Comparison of ENCODE assay signal across 16 cellular contexts in the genomic region with DNA sequence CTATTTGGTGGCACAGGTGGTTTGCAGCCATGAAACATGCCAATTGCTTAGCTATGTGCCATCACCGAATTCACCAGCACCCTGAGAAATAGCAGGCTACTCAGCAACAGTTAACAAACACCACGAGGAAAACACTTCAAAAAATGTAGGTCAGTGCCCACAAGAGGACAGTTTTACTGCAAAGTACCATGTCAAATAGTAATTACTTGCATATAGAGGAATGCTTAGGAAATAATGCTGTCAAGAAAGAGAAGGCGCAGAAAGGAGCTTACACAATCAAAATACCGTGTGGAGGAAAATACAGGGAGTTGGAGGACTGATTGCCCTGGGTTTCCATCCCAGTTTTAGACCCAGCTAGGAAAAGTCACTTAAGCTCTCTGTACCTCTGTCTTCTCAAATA. TPM values are rescaled to one million over a fixed set of nuclear protein-coding genes. Genes with fewer than 3 reads are reported as not detected.
A peak's percentile ranks its signal among the peaks of the same experiment; 100 is the strongest.
DNase-seq lines count a peak whose midpoint lies in the region; ATAC-seq, FAIRE-seq and TF ChIP-seq lines count a peak whose summit lies in the region.
"Had no signal": no experiment of that assay in that cellular context is flagged by ENCODE, and none has a peak within 500 bp of the region (broad histone marks: within the 10 kb centered on the region; RNA-seq: fewer than 3 reads in every experiment).

No MANE protein-coding gene starts in this region.

- H3K27me3 Mint-ChIP-seq in activated naive CD4-positive, alpha-beta T cell treated with anti-CD3 and anti-CD28 coated beads, Interleukin-2, amount 10 ng/mL, durations not matched to agents 7 days and 5 days, result no peaks in the 10 kb centered on the region

- CTCF ChIA-PET in activated naive CD4-positive, alpha-beta T cell treated with anti-CD3 and anti-CD28 coated beads, Interleukin-2, amount 10 ng/mL, durations not matched to agents 7 days and 5 days (lab: Charles Lee), result interaction anchor here (0.6 to 5.0 kb wide), 8 partner anchors 13 to 87 kb away, joined by 3 to 23 read pairs (median 4); no protein-coding TSS in a partner anchor

- H3K4me3 Mint-ChIP-seq in activated naive CD4-positive, alpha-beta T cell treated with anti-CD3 and anti-CD28 coated beads, Interleukin-2, amount 10 ng/mL, durations not matched to agents 7 days and 5 days, result no peak overlapping the region

- peaks cover 78% of the 10 kb centered on the region for H3K4me1 Mint-ChIP-seq in activated naive CD4-positive, alpha-beta T cell treated with anti-CD3 and anti-CD28 coated beads, Interleukin-2, amount 10 ng/mL, durations not matched to agents 7 days and 5 days

- no peaks in the 10 kb centered on the region for H3K36me3 ChIP-seq in RWPE2 (ENCODE audit: low read depth)
- no peaks in the 10 kb centered on the region for H3K36me3 ChIP-seq in thoracic aorta
- H3K36me3 ChIP-seq: BLaER1 treated with 17β-estradiol and CSF1 and Interleukin-3, amounts not matched to agents 10 nM and 100 nM had no signal

- no peak for DNase-seq in activated naive CD4-positive, alpha-beta T cell treated with anti-CD3 and anti-CD28 coated beads, Interleukin-2, amount 10 ng/mL, durations not matched to agents 7 days and 5 days
- DNase-seq in activated naive CD4-positive, alpha-beta T cell treated with anti-CD3 and anti-CD28 coated beads, Interleukin-2, amount 50 U/mL, for 16 hours, result no peak
- DNase-seq in RWPE2 (ENCODE audit: low spot score), result no peak
- peak; percentile 31 for DNase-seq in fibroblast of pulmonary artery (ENCODE audit: low read depth)
- DNase-seq in thoracic aorta (ENCODE audit: low spot score), result no peak
- DNase-seq in D721Med (ENCODE audit: insufficient read length, low spot score), result no peak
- DNase-seq in GM12892 (ENCODE audit: insufficient read length), result no peak
- DNase-seq: islet precursor cell; NCI-H146; SHP77; stimulated activated CD4-positive, alpha-beta T cell treated with anti-CD3 and anti-CD28 coated beads, Interleukin-2, amount 100 ng/mL, for 48 hours had no signal

- H3K27ac Mint-ChIP-seq in activated naive CD4-positive, alpha-beta T cell treated with anti-CD3 and anti-CD28 coated beads, Interleukin-2, amount 10 ng/mL, durations not matched to agents 7 days and 5 days, result peak overlapping the region; percentile 33
- H3K27ac Mint-ChIP-seq: progenitor cell of endocrine pancreas had no signal

- H3K9me3 ChIP-seq in RWPE2 (ENCODE audit: severe bottlenecking), result no peaks in the 10 kb centered on the region
- H3K9me3 ChIP-seq in thoracic aorta, result no peaks in the 10 kb centered on the region

- no peak for TF ChIP-seq POLR2A in GM12892 (IDR thresholded peaks at IDR 0.05; ENCODE audit: low read depth, low read length)

- H3K4me1 ChIP-seq in RWPE2 (ENCODE audit: insufficient read depth, poor library complexity, severe bottlenecking) (peaks cover 44% of the 10 kb centered on the region), thoracic aorta (ENCODE audit: control insufficient read depth in 1 of 2, low read depth in 2 of 2) (peaks cover 19 to 32% of the 10 kb centered on the region in 2 donors)
- H3K4me1 ChIP-seq: BLaER1 treated with 17β-estradiol and CSF1 and Interleukin-3, amounts not matched to agents 10 nM and 100 nM had no signal

- ATAC-seq in RWPE2 (ENCODE audit: low read depth), result no peak
- ATAC-seq in thoracic aorta (ENCODE audit: insufficient number of reproducible peaks, low FRiP score, low read depth), result no peak
- ATAC-seq in HG02885 (IDR thresholded peaks at IDR 0.05; ENCODE audit: poor library complexity, unreplicated experiment), result no peak

- peak overlapping the region; percentile 81 for H3K27ac ChIP-seq in RWPE2 (ENCODE audit: poor library complexity, severe bottlenecking)
- peak overlapping the region; percentile 21 to 73 for H3K27ac ChIP-seq in thoracic aorta
- H3K27ac ChIP-seq: BLaER1 treated with 17β-estradiol and CSF1 and Interleukin-3, amounts not matched to agents 10 nM and 100 nM had no signal

- H3K27me3 ChIP-seq in RWPE2 (ENCODE audit: insufficient read depth, poor library complexity, severe bottlenecking) (no peaks in the 10 kb centered on the region), thoracic aorta (replicated peaks; ENCODE audit: insufficient read depth) (no peaks in the 10 kb centered on the region)

- no peak overlapping the region for H3K4me3 ChIP-seq in RWPE2 (ENCODE audit: severe bottlenecking)
- no peak overlapping the region for H3K4me3 ChIP-seq in fibroblast of pulmonary artery (replicated peaks; ENCODE audit: low read depth, low read length)
- H3K4me3 ChIP-seq in thoracic aorta, result no peak overlapping the region
- H3K4me3 ChIP-seq: BLaER1 treated with 17β-estradiol and CSF1 and Interleukin-3, amounts not matched to agents 10 nM and 100 nM had no signal

- TF ChIP-seq CTCF in RWPE2 (IDR thresholded peaks at IDR 0.05; ENCODE audit: poor library complexity, severe bottlenecking), result no peak
- no peak for TF ChIP-seq CTCF in fibroblast of pulmonary artery (IDR thresholded peaks at IDR 0.05; ENCODE audit: low read length, missing control alignments)
- TF ChIP-seq CTCF in thoracic aorta (IDR thresholded peaks at IDR 0.05), result no peak
- TF ChIP-seq CTCF in D721Med (IDR thresholded peaks at IDR 0.05; ENCODE audit: insufficient read depth, missing control alignments), result no peak

- FAIRE-seq in D721Med (lab: Jason Lieb, UNC) (no peak), GM12892 (lab: Jason Lieb, UNC) (no peak)
- FAIRE-seq: GM19239 had no signal

- no peaks in the 10 kb centered on the region for H3K9me3 Mint-ChIP-seq in activated naive CD4-positive, alpha-beta T cell treated with anti-CD3 and anti-CD28 coated beads, Interleukin-2, amount 10 ng/mL, durations not matched to agents 7 days and 5 days

- H3K36me3 Mint-ChIP-seq in activated naive CD4-positive, alpha-beta T cell treated with anti-CD3 and anti-CD28 coated beads, Interleukin-2, amount 10 ng/mL, durations not matched to agents 7 days and 5 days, result peaks cover 2% of the 10 kb centered on the region

RNA-seq across cellular contexts. Expression of a gene that starts 44.3 kb away (rescaled TPM):
- total RNA-seq in thoracic aorta, result not detected
- not detected for polyA plus RNA-seq in GM12892 (2012; ENCODE audit: missing spikeins)
- total RNA-seq: mononuclear cell, progenitor cell of endocrine pancreas had no signal
